ENCODE assay signal across 11 cellular contexts in the genomic region with DNA sequence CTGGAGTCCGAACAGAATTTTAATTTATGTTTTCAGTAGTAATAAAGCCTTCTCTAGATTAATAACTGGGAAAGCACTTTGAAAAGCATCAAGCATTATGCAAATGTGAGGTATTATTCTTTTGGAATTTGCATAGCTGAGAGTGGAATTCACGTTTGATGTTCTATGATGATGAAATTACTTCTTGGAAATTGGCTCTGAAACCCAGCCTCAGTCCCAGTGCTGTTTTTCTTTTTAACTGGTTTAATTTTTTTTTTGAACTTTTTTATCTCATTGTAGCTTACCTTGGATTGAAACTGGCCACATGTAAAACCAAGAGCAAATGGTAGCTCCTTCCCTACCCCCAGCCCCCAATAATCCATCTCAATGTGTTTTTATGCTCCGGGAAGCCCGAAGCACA. TPM values are rescaled to one million over a fixed set of nuclear protein-coding genes. Genes with fewer than 3 reads are reported as not detected.
DNase-seq lines count a peak whose midpoint lies in the region; ATAC-seq, FAIRE-seq and TF ChIP-seq lines count a peak whose summit lies in the region.
"Had no signal": no experiment of that assay in that cellular context is flagged by ENCODE, and none has a peak within 500 bp of the region (broad histone marks: within the 10 kb centered on the region; RNA-seq: fewer than 3 reads in every experiment).

No MANE protein-coding gene starts in this region.

- no peak for ATAC-seq in left colon

- intact Hi-C loops in CD14-positive monocyte (cut with micrococcal nuclease): loop anchor here (2.0 to 5.0 kb wide), 2 partner anchors 25 to 37 kb away; no protein-coding TSS in a partner anchor
- intact Hi-C loops in dendritic cell treated with granulocyte-macrophage colony-stimulating factor and Interleukin-4, amounts not matched to agents 40 ng/mL and 50 ng/mL, for 4 days (cut with micrococcal nuclease): loop anchor here (1.0 kb wide), 1 partner anchor 31 kb away; no protein-coding TSS in a partner anchor
- intact Hi-C loops in left colon (cut with DNase I, micrococcal nuclease): no loop called here

- peak; percentile 15 for FAIRE-seq in GM18507 (lab: Jason Lieb, UNC)
- FAIRE-seq: frontal cortex had no signal

- DNase-seq in CD14-positive monocyte (ENCODE audit: low spot score): no peak
- DNase-seq in GM18507 (ENCODE audit: extremely low spot score, insufficient read length, low read depth): no peak
- no peak for DNase-seq in cerebellum (ENCODE audit: low spot score)
- no peak for DNase-seq in left colon
- DNase-seq in endothelial cell (ENCODE audit: low spot score): no peak
- DNase-seq in NK-92 (lab: John Stamatoyannopoulos, UW; ENCODE audit: unreplicated experiment): no peak
- DNase-seq: NCI-H1417 treated with DMSO at 0.1 percent for 48 hours; NK-92 treated with Interleukin-12 subunit alpha and Interleukin-12 subunit beta, amount 100 ng/mL, for 24 hours had no signal

- peaks cover 14 to 38% (median 28%) of the 10 kb centered on the region in 7 donors for H3K9me3 Mint-ChIP-seq in CD14-positive monocyte
- peaks cover 36% of the 10 kb centered on the region for H3K9me3 Mint-ChIP-seq in dendritic cell treated with granulocyte-macrophage colony-stimulating factor and Interleukin-4, amounts not matched to agents 40 ng/mL and 50 ng/mL, for 4 days
- peaks cover 28% of the 10 kb centered on the region for H3K9me3 Mint-ChIP-seq in nephron
- no peaks in the 10 kb centered on the region for H3K9me3 Mint-ChIP-seq in endothelial cell (ENCODE audit: unreplicated experiment)

- H3K27me3 Mint-ChIP-seq in CD14-positive monocyte (ENCODE audit: low read depth in 3 of 3): peaks cover 0 to 6% (median 2%) of the 10 kb centered on the region in 3 donors
- H3K27me3 Mint-ChIP-seq in dendritic cell treated with granulocyte-macrophage colony-stimulating factor and Interleukin-4, amounts not matched to agents 40 ng/mL and 50 ng/mL, for 4 days: peaks cover 8% of the 10 kb centered on the region
- H3K27me3 Mint-ChIP-seq in nephron (ENCODE audit: low read depth): peaks cover 3% of the 10 kb centered on the region
- H3K27me3 Mint-ChIP-seq in endothelial cell (ENCODE audit: unreplicated experiment): peaks cover 3% of the 10 kb centered on the region

- H3K4me1 Mint-ChIP-seq in CD14-positive monocyte (peaks cover 45% of the 10 kb centered on the region), nephron (peaks cover 26% of the 10 kb centered on the region), endothelial cell (ENCODE audit: unreplicated experiment) (peaks cover 19% of the 10 kb centered on the region)
- peaks cover 57% of the 10 kb centered on the region for H3K4me1 Mint-ChIP-seq in dendritic cell treated with granulocyte-macrophage colony-stimulating factor and Interleukin-4, amounts not matched to agents 40 ng/mL and 50 ng/mL, for 4 days (ENCODE audit: low read depth)

- TF ChIP-seq CTCF in CD14-positive monocyte (IDR thresholded peaks at IDR 0.05) (no peak), nephron (IDR thresholded peaks at IDR 0.05; ENCODE audit: unreplicated experiment in 3 of 3) (no peak), endothelial cell (IDR thresholded peaks at IDR 0.05; ENCODE audit: unreplicated experiment) (no peak)

- H3K4me3 Mint-ChIP-seq in CD14-positive monocyte (peak overlapping the region; percentile 90 to 99), nephron (peak overlapping the region in 1 of 3 experiments; percentile 40), endothelial cell (ENCODE audit: unreplicated experiment) (no peak overlapping the region)
- peak overlapping the region; percentile 87 for H3K4me3 Mint-ChIP-seq in dendritic cell treated with granulocyte-macrophage colony-stimulating factor and Interleukin-4, amounts not matched to agents 40 ng/mL and 50 ng/mL, for 4 days

- H3K36me3 Mint-ChIP-seq in CD14-positive monocyte (peaks cover 30 to 33% of the 10 kb centered on the region in 2 donors), nephron (ENCODE audit: low read depth) (peaks cover 31% of the 10 kb centered on the region), endothelial cell (ENCODE audit: low read depth, unreplicated experiment) (no peaks in the 10 kb centered on the region)
- peaks cover 58% of the 10 kb centered on the region for H3K36me3 Mint-ChIP-seq in dendritic cell treated with granulocyte-macrophage colony-stimulating factor and Interleukin-4, amounts not matched to agents 40 ng/mL and 50 ng/mL, for 4 days (ENCODE audit: low read depth)

- H3K27ac Mint-ChIP-seq in CD14-positive monocyte (peak overlapping the region; percentile 95 to 99 (median 97)), nephron (peak overlapping the region; percentile 97 to 98 (median 98)), endothelial cell (ENCODE audit: unreplicated experiment) (no peak overlapping the region)
- peak overlapping the region; percentile 95 for H3K27ac Mint-ChIP-seq in dendritic cell treated with granulocyte-macrophage colony-stimulating factor and Interleukin-4, amounts not matched to agents 40 ng/mL and 50 ng/mL, for 4 days

RNA-seq across cellular contexts. Expression of a gene that starts 1.2 kb away (rescaled TPM):
- polyA plus RNA-seq in CD14-positive monocyte: 100 to 1,000 TPM; 289 to 298 TPM
- total RNA-seq in cerebellum (3.8 TPM), left colon (10 to 100 TPM in 1 of 2 donors, 1 to 10 TPM in 1; 8.4 to 10.3 TPM), endothelial cell (ENCODE audit: unreplicated experiment) (1.3 TPM)

RNA-seq across cellular contexts. Expression of a gene that starts 52.5 kb away (rescaled TPM):
- 1 to 10 TPM; 1.6 to 3.0 TPM for polyA plus RNA-seq in CD14-positive monocyte
- total RNA-seq in cerebellum: 33.3 TPM
- total RNA-seq in left colon: 10 to 100 TPM; 36.4 to 37.8 TPM
- total RNA-seq in endothelial cell (ENCODE audit: unreplicated experiment): 47.2 TPM

Comparison
In these comparisons a context has a peak if more than half of its experiments do, and no peak if none do; other contexts are left out.
1. intact Hi-C loops: an anchor here in CD14-positive monocyte (2.0 to 5.0 kb wide) and dendritic cell treated with granulocyte-macrophage colony-stimulating factor and Interleukin-4, amounts not matched to agents 40 ng/mL and 50 ng/mL, for 4 days (1.0 kb wide); none called in left colon.